In the genomic region with DNA sequence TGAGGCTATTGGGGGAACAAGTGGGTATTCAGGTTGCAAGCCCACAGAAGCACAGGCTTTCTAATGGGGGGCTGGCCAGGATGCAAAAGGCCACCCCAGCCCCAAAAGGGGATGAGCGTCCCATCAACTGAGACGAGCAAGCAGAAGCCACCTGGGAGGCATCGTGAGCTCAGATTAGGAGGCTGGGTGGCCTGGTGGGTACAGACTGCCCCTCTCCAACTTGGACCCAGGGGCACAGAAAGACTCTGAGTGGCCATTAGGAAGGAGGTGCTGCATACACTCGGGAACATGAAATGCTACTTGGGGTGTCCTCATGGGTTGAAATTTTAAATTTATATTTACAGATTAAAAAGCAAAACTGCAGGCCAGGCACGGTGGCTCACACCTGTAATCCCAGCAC, we compare ENCODE assay signal across 28 cellular contexts.
"Had no signal": no experiment of that assay in that cellular context is flagged by ENCODE, and none has a peak within 500 bp of the region (broad histone marks: within the 10 kb centered on the region; RNA-seq: fewer than 3 reads in every experiment).

No MANE protein-coding gene starts in this region.

- H3K9me3 Mint-ChIP-seq: effector memory CD8-positive, alpha-beta T cell; memory B cell; naive B cell; natural killer cell treated with Interleukin-12 subunit alpha and Interleukin-12 subunit beta and Interleukin-15 and Interleukin-18, amount 100 ng/mL, for 72 hours; neural crest cell had no signal

- H3K4me1 Mint-ChIP-seq: neural crest cell had no signal

- ATAC-seq: effector memory CD8-positive, alpha-beta T cell; left ventricle myocardium superior; lower lobe of right lung; mucosa of descending colon; natural killer cell treated with Interleukin-12 subunit alpha and Interleukin-12 subunit beta and Interleukin-15 and Interleukin-18, amount 100 ng/mL, for 72 hours; psoas muscle; right lobe of liver had no signal

- H3K9me3 ChIP-seq: lower lobe of right lung, mucosa of descending colon, ovary, psoas muscle, right lobe of liver, stomach, thyroid gland had no signal

- H3K4me1 ChIP-seq: lower lobe of right lung, right lobe of liver, thyroid gland had no signal

- FAIRE-seq: endometrium, frontal cortex, keratinocyte, small intestine had no signal

- H3K36me3 ChIP-seq: ovary, right lobe of liver, thyroid gland had no signal

- H3K27me3 Mint-ChIP-seq: effector memory CD8-positive, alpha-beta T cell; memory B cell; naive B cell; natural killer cell treated with Interleukin-12 subunit alpha and Interleukin-12 subunit beta and Interleukin-15 and Interleukin-18, amount 100 ng/mL, for 72 hours had no signal

- H3K4me3 Mint-ChIP-seq: effector memory CD8-positive, alpha-beta T cell; memory B cell; naive B cell; natural killer cell treated with Interleukin-12 subunit alpha and Interleukin-12 subunit beta and Interleukin-15 and Interleukin-18, amount 100 ng/mL, for 72 hours; neural crest cell had no signal

- H3K27ac Mint-ChIP-seq: memory B cell had no signal

- H3K27me3 ChIP-seq: ovary, right lobe of liver, stomach, thyroid gland had no signal

- H3K36me3 Mint-ChIP-seq: natural killer cell treated with Interleukin-12 subunit alpha and Interleukin-12 subunit beta and Interleukin-15 and Interleukin-18, amount 100 ng/mL, for 72 hours had no signal

- H3K27ac ChIP-seq: lower lobe of right lung, ovary, psoas muscle, right lobe of liver, stomach, thyroid gland had no signal

- DNase-seq: cerebellar nuclear complex; cortex of kidney; effector memory CD8-positive, alpha-beta T cell; erythroblast; head of caudate nucleus; left ventricle myocardium superior; lower lobe of right lung; mucosa of descending colon; naive B cell; nucleus accumbens; ovary; psoas muscle; retina; right lobe of liver; small intestine; stimulated activated CD4-positive, alpha-beta T cell treated with anti-CD3 and anti-CD28 coated beads, Interleukin-15, amount 100 ng/mL, for 24 hours; stimulated activated CD4-positive, alpha-beta T cell treated with anti-CD3 and anti-CD28 coated beads, Interleukin-2, amount 100 ng/mL, for 48 hours; stimulated activated CD8-positive, alpha-beta memory T cell treated with anti-CD3 and anti-CD28 coated beads, Interleukin-4, amount 100 ng/mL, for 48 hours; stimulated activated naive CD4-positive, alpha-beta T cell treated with Interleukin-2 at 50 U/mL for 16 hours; stomach; thyroid gland; trophoblast cell had no signal

- H3K4me3 ChIP-seq: lower lobe of right lung, mucosa of descending colon, ovary, psoas muscle, right lobe of liver, stomach, thyroid gland had no signal
